8 cellular contexts compared by ENCODE assay signal in the genomic region with DNA sequence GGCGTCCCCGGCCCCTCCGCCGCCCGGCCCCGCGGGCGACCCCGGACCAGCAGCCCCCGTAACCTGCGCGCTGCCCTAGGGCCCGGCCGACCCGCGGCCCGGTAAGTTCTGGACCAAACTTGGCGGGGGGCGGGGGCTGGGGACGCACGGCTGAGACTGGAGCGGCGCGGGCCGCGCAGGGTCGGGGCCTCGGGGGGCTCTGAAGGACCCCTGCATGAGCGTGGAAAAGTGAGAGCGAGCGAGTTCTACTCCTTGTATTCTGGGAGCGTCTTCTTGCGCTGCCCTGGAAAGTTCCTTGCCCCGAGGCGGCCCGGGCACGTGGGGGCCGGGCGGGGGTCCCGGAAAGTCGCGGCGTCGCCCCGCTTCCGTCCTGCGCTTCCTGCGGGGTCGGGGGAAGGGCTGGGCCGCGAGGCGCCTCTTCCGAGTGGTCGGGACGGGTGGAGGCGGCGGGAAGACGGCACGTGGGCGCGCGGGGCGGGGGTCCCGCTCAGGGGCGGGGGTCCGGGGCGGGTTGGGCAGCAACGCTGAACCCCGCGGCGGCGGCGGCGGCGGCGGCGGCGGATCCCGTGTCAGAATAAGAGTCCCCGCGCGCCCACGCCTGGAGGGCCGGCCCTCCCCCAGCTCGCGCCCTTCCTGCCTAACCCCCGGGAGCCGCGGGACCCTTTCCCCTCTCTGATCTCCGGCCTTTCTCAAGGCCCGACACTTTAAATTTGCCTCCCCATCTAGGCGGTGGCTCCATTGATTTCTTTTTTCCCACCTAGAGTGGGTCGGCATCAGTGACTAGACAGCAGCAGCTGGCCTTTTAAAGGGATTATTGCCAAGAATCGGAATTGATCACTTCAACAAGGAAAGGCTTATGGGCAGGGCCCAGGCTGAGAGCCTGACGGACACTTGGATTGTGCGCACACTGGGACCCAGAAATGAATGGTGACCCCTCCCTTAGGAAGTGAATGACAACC. TPM values are rescaled to one million over a fixed set of nuclear protein-coding genes. Genes with fewer than 3 reads are reported as not detected.
DNase-seq lines count a peak whose midpoint lies in the region; ATAC-seq and TF ChIP-seq lines count a peak whose summit lies in the region.

No MANE protein-coding gene starts in this region.

- peak overlapping the region; percentile 86 for H3K27ac Mint-ChIP-seq in stimulated activated memory B cell treated with anti-CD40 and anti-IgM and Interleukin-4, amounts not matched to agents 10 μg/mL and 1 μg/mL and 100 μg/mL, for 72 hours

- TF ChIP-seq CTCF in VCaP (conservative IDR thresholded peaks at IDR 0.05) (no peak), coronary artery (IDR thresholded peaks at IDR 0.05) (no peak), lower lobe of right lung (IDR thresholded peaks at IDR 0.05) (no peak)

- ATAC-seq in GM19452 (IDR thresholded peaks at IDR 0.05; ENCODE audit: unreplicated experiment) (peak; percentile 11), lower lobe of right lung (peak; percentile 9 to 48), HG02938 (IDR thresholded peaks at IDR 0.05; ENCODE audit: unreplicated experiment) (no peak)
- peak; percentile 49 for ATAC-seq in stimulated activated memory B cell treated with anti-CD40 and anti-IgM and Interleukin-4, amounts not matched to agents 10 μg/mL and 1 μg/mL and 100 μg/mL, for 72 hours

- H3K9me3 ChIP-seq in Karpas-422 (ENCODE audit: low read length) (no peaks in the 10 kb centered on the region), lower lobe of right lung (no peaks in the 10 kb centered on the region)

- no peaks in the 10 kb centered on the region for H3K9me3 Mint-ChIP-seq in stimulated activated memory B cell treated with anti-CD40 and anti-IgM and Interleukin-4, amounts not matched to agents 10 μg/mL and 1 μg/mL and 100 μg/mL, for 72 hours

- no peaks in the 10 kb centered on the region for H3K27me3 Mint-ChIP-seq in stimulated activated memory B cell treated with anti-CD40 and anti-IgM and Interleukin-4, amounts not matched to agents 10 μg/mL and 1 μg/mL and 100 μg/mL, for 72 hours

- no peak overlapping the region for H2AFZ ChIP-seq in Karpas-422 (ENCODE audit: low read length)

- no peaks in the 10 kb centered on the region for H3K9me2 ChIP-seq in Karpas-422 (replicated peaks; ENCODE audit: insufficient read depth, low read length)

- peaks cover 73% of the 10 kb centered on the region for H3K4me1 Mint-ChIP-seq in stimulated activated memory B cell treated with anti-CD40 and anti-IgM and Interleukin-4, amounts not matched to agents 10 μg/mL and 1 μg/mL and 100 μg/mL, for 72 hours

- no peaks in the 10 kb centered on the region for H3K36me3 Mint-ChIP-seq in stimulated activated memory B cell treated with anti-CD40 and anti-IgM and Interleukin-4, amounts not matched to agents 10 μg/mL and 1 μg/mL and 100 μg/mL, for 72 hours

- H3K36me3 ChIP-seq in Karpas-422 (ENCODE audit: insufficient read depth, low read length) = peaks cover 10% of the 10 kb centered on the region; the same call in 1 of the 2 replicates
- no peaks in the 10 kb centered on the region for H3K36me3 ChIP-seq in lower lobe of right lung

- H3K4me3 ChIP-seq in Karpas-422 (ENCODE audit: low read length) = peak overlapping the region; percentile 89
- H3K4me3 ChIP-seq in coronary artery = peak overlapping the region; percentile 96
- peak overlapping the region; percentile 88 for H3K4me3 ChIP-seq in lower lobe of right lung

- H4K20me1 ChIP-seq in Karpas-422 (ENCODE audit: insufficient read depth, low read depth, low read length) = peaks cover 56% of the 10 kb centered on the region

- peak overlapping the region; percentile 95 for H3K4me2 ChIP-seq in Karpas-422 (ENCODE audit: low read depth, low read length, poor library complexity, severe bottlenecking)

- H3K9ac ChIP-seq in Karpas-422 (ENCODE audit: low read length) = peak overlapping the region; percentile 91

- H3K27me3 ChIP-seq in Karpas-422 (ENCODE audit: low read length) (no peaks in the 10 kb centered on the region), lower lobe of right lung (ENCODE audit: low read depth) (no peaks in the 10 kb centered on the region)

- peak overlapping the region; percentile 97 for H3K4me3 Mint-ChIP-seq in stimulated activated memory B cell treated with anti-CD40 and anti-IgM and Interleukin-4, amounts not matched to agents 10 μg/mL and 1 μg/mL and 100 μg/mL, for 72 hours

- H3K4me1 ChIP-seq in Karpas-422 (ENCODE audit: low read length) = peaks cover 42% of the 10 kb centered on the region
- peaks cover 72% of the 10 kb centered on the region for H3K4me1 ChIP-seq in lower lobe of right lung

- intact Hi-C loops in lower lobe of right lung (cut with DNase I) = no loop called here

- H3K27ac ChIP-seq in Karpas-422 (ENCODE audit: low read length) (peak overlapping the region; percentile 60), VCaP (peak overlapping the region; percentile 77), coronary artery (peak overlapping the region; percentile 51 to 94), lower lobe of right lung (peak overlapping the region; percentile 90)

- H3K79me2 ChIP-seq in Karpas-422 (ENCODE audit: low read length) = peaks cover 69% of the 10 kb centered on the region

- peak; percentile 55 for DNase-seq in AG20443 (ENCODE audit: low spot score)
- peak; percentile 71 for DNase-seq in Karpas-422
- peak; percentile 82 for DNase-seq in coronary artery (ENCODE audit: low spot score)
- DNase-seq in lower lobe of right lung = peak; percentile 76

RNA-seq across cellular contexts. Expression of a gene that starts 0.7 kb away (rescaled TPM):
- 38.4 and 63.4 TPM in 2 replicates for total RNA-seq in Karpas-422 (2014; rRNA removed; shearing (Covaris generic); ENCODE audit: low replicate concordance)
- 84.0 TPM for total RNA-seq in lower lobe of right lung
